In the genomic region with DNA sequence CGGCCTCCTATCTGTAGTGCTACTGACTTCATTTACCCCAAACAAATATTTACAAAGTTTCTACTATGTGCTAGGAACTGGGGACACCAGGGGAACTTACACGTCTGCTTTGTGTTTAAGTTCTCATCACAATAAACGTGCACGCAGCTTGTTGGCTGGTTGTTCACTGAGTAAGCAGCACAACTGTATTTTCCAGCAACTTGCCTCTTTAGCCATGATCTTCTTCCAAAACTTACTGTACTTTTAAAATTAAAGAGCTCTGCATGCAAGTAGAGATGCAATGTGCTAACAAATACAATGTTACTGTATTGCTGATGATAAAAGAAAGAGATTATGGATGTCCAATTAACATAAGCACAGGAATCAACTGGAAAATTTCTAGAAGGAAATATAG, we compare ENCODE assay signal across 10 cellular contexts.
DNase-seq lines count a peak whose midpoint lies in the region; ATAC-seq and TF ChIP-seq lines count a peak whose summit lies in the region.
"Had no signal": no experiment of that assay in that cellular context is flagged by ENCODE, and none has a peak within 500 bp of the region (broad histone marks: within the 10 kb centered on the region; RNA-seq: fewer than 3 reads in every experiment).

No MANE protein-coding gene starts in this region.

- H3K9ac ChIP-seq in HCT116 (ENCODE audit: low read length) = peak overlapping the region; percentile 17; the same call in 1 of the 2 replicates

- peak overlapping the region; percentile 74 for H3K4me2 ChIP-seq in HCT116 (ENCODE audit: low read length)

- no peaks in the 10 kb centered on the region for H3K9me2 ChIP-seq in HCT116 (ENCODE audit: insufficient read depth)

- H3K4me3 ChIP-seq in HCT116 (replicated peaks in 1 of 2; ENCODE audit: low read depth in 1 of 2, low read length in 2 of 2) = peak overlapping the region in 1 of 2 experiments; percentile 5; a peak in 1 of 4 replicates

- no peak overlapping the region for H2AFZ ChIP-seq in HCT116 (ENCODE audit: low read depth, low read length, poor library complexity, severe bottlenecking)

- H3K36me3 Mint-ChIP-seq in activated CD4-positive, alpha-beta memory T cell treated with anti-CD3 and anti-CD28 coated beads for 36 hours = peaks cover 5% of the 10 kb centered on the region
- no peaks in the 10 kb centered on the region for H3K36me3 Mint-ChIP-seq in glutamatergic neuron (ENCODE audit: unreplicated experiment)
- H3K36me3 Mint-ChIP-seq in stimulated activated memory B cell treated with anti-CD40 and anti-IgM and Interleukin-4, amounts not matched to agents 10 μg/mL and 1 μg/mL and 100 μg/mL, for 72 hours = peaks cover 50% of the 10 kb centered on the region

- peak overlapping the region; percentile 83 for H3K4me3 Mint-ChIP-seq in activated CD4-positive, alpha-beta memory T cell treated with anti-CD3 and anti-CD28 coated beads for 36 hours
- no peak overlapping the region for H3K4me3 Mint-ChIP-seq in glutamatergic neuron (ENCODE audit: unreplicated experiment)
- H3K4me3 Mint-ChIP-seq in stimulated activated memory B cell treated with anti-CD40 and anti-IgM and Interleukin-4, amounts not matched to agents 10 μg/mL and 1 μg/mL and 100 μg/mL, for 72 hours = peak overlapping the region; percentile 100

- no peaks in the 10 kb centered on the region for H3K36me3 ChIP-seq in HCT116 (ENCODE audit: control insufficient read depth in 1 of 2, insufficient read depth in 2 of 2, low read length in 2 of 2)

- H3K27me3 ChIP-seq in HCT116 (ENCODE audit: insufficient read depth, low read length) = no peaks in the 10 kb centered on the region

- no peak for ATAC-seq in HCT116
- no peak for ATAC-seq in stimulated activated memory B cell treated with anti-CD40 and anti-IgM and Interleukin-4, amounts not matched to agents 10 μg/mL and 1 μg/mL and 100 μg/mL, for 72 hours
- no peak for ATAC-seq in GM21367 (IDR thresholded peaks at IDR 0.05; ENCODE audit: unreplicated experiment)
- no peak for ATAC-seq in HG03521 (IDR thresholded peaks at IDR 0.05; ENCODE audit: unreplicated experiment)
- no peak for ATAC-seq in HG02885 (IDR thresholded peaks at IDR 0.05; ENCODE audit: poor library complexity, unreplicated experiment)

- no peaks in the 10 kb centered on the region for H3K9me3 ChIP-seq in HCT116 (ENCODE audit: control insufficient read depth in 1 of 2, insufficient read depth in 1 of 2, low read depth in 1 of 2, low read length in 2 of 2)

- peak overlapping the region; percentile 99 for H3K27ac Mint-ChIP-seq in activated CD4-positive, alpha-beta memory T cell treated with anti-CD3 and anti-CD28 coated beads for 36 hours
- peak overlapping the region; percentile 86 for H3K27ac Mint-ChIP-seq in glutamatergic neuron (ENCODE audit: unreplicated experiment)
- peak overlapping the region; percentile 97 for H3K27ac Mint-ChIP-seq in stimulated activated memory B cell treated with anti-CD40 and anti-IgM and Interleukin-4, amounts not matched to agents 10 μg/mL and 1 μg/mL and 100 μg/mL, for 72 hours

- CTCF ChIA-PET in HCT116 (lab: Charles Lee) = no interaction called here
- CTCF ChIA-PET in activated CD4-positive, alpha-beta memory T cell treated with anti-CD3 and anti-CD28 coated beads for 36 hours (lab: Charles Lee) = interaction anchor here (1.0 to 6.3 kb wide), 10 partner anchors 8 to 61 kb away, joined by 3 to 60 read pairs (median 9); a partner anchor contains a TSS

- no peak for DNase-seq in HCT116 (ENCODE audit: low read depth, low spot score)
- DNase-seq in activated CD4-positive, alpha-beta memory T cell treated with anti-CD3 and anti-CD28 coated beads for 36 hours = no peak
- DNase-seq in glutamatergic neuron = no peak
- DNase-seq in NCI-H446 (lab: John Stamatoyannopoulos, UW) = no peak
- DNase-seq: stimulated activated CD4-positive, alpha-beta T cell treated with anti-CD3 and anti-CD28 coated beads, Interleukin-2, amount 100 ng/mL, for 24 hours; T1000 had no signal

- H3K9me3 Mint-ChIP-seq in activated CD4-positive, alpha-beta memory T cell treated with anti-CD3 and anti-CD28 coated beads for 36 hours = no peaks in the 10 kb centered on the region
- H3K9me3 Mint-ChIP-seq in glutamatergic neuron (ENCODE audit: unreplicated experiment) = peaks cover 5% of the 10 kb centered on the region
- H3K9me3 Mint-ChIP-seq in stimulated activated memory B cell treated with anti-CD40 and anti-IgM and Interleukin-4, amounts not matched to agents 10 μg/mL and 1 μg/mL and 100 μg/mL, for 72 hours = no peaks in the 10 kb centered on the region

- peaks cover 95% of the 10 kb centered on the region for H3K4me1 Mint-ChIP-seq in activated CD4-positive, alpha-beta memory T cell treated with anti-CD3 and anti-CD28 coated beads for 36 hours (ENCODE audit: low read depth)
- peaks cover 70% of the 10 kb centered on the region for H3K4me1 Mint-ChIP-seq in glutamatergic neuron (ENCODE audit: low read depth, unreplicated experiment)
- H3K4me1 Mint-ChIP-seq in stimulated activated memory B cell treated with anti-CD40 and anti-IgM and Interleukin-4, amounts not matched to agents 10 μg/mL and 1 μg/mL and 100 μg/mL, for 72 hours = peaks cover 95% of the 10 kb centered on the region

- no TSS peak for BruUV-seq in HCT116 (replicated peaks; lab: Mats Ljungman, UMichigan)

- peaks cover 5% of the 10 kb centered on the region; the same call in 1 of the 2 replicates for H4K20me1 ChIP-seq in HCT116 (ENCODE audit: insufficient read depth)

- intact Hi-C loops in HCT116 (cut with micrococcal nuclease) = no loop called here
- intact Hi-C loops in activated CD4-positive, alpha-beta memory T cell treated with anti-CD3 and anti-CD28 coated beads for 36 hours (cut with micrococcal nuclease) = no loop called here

- peaks cover 28% of the 10 kb centered on the region; the same call in 1 of the 2 replicates for H3K79me2 ChIP-seq in HCT116 (ENCODE audit: insufficient read depth, low read length)

- POLR2A ChIA-PET in HCT116 (lab: Charles Lee) = no interaction called here
- POLR2A ChIA-PET in activated CD4-positive, alpha-beta memory T cell treated with anti-CD3 and anti-CD28 coated beads for 36 hours (lab: Charles Lee) = interaction anchor here (0.9 to 6.1 kb wide), 15 partner anchors 8 to 408 kb away, joined by 3 to 56 read pairs (median 13); no protein-coding TSS in a partner anchor

- TF ChIP-seq POLR2A in HCT116 (IDR thresholded peaks at IDR 0.05; ENCODE audit: borderline replicate concordance, extremely low read depth, insufficient read depth, insufficient read length) = no peak

- no peak for TF ChIP-seq RAD21 in HCT116 (IDR thresholded peaks at IDR 0.05; ENCODE audit: low read depth)

- TF ChIP-seq CTCF in HCT116 (IDR thresholded peaks at IDR 0.05 in 2 of 3, conservative IDR thresholded peaks at IDR 0.05 in 1 of 3; ENCODE audit: borderline replicate concordance in 1 of 3, insufficient read depth in 1 of 3, low read depth in 2 of 3, low read length in 2 of 3) (no peak), glutamatergic neuron (IDR thresholded peaks at IDR 0.05; ENCODE audit: partially characterized antibody, unreplicated experiment) (no peak)

- no peaks in the 10 kb centered on the region for H3K27me3 Mint-ChIP-seq in activated CD4-positive, alpha-beta memory T cell treated with anti-CD3 and anti-CD28 coated beads for 36 hours
- peaks cover 6% of the 10 kb centered on the region for H3K27me3 Mint-ChIP-seq in glutamatergic neuron (ENCODE audit: unreplicated experiment)
- no peaks in the 10 kb centered on the region for H3K27me3 Mint-ChIP-seq in stimulated activated memory B cell treated with anti-CD40 and anti-IgM and Interleukin-4, amounts not matched to agents 10 μg/mL and 1 μg/mL and 100 μg/mL, for 72 hours

- peak overlapping the region; percentile 37; the same call in 1 of the 2 replicates for H3K27ac ChIP-seq in HCT116 (ENCODE audit: low read depth, low read length)

- RAD21 ChIA-PET in HCT116 (lab: Charles Lee; ENCODE audit: low non-redundant PET in 1 of 2, low total read pairs in 2 of 2, uncharacterized antibody in 2 of 2, unreplicated experiment in 2 of 2) = no interaction called here

- peaks cover 40 to 54% of the 10 kb centered on the region in 2 experiments for H3K4me1 ChIP-seq in HCT116 (ENCODE audit: control insufficient read depth in 1 of 2, insufficient read depth in 2 of 2, low read length in 2 of 2)

TF ChIP-seq in HCT116, 20 proteins besides CTCF, POLR2A, EP300 and RAD21 (continues in another document):
- no peak for TF ChIP-seq EZH2 (IDR thresholded peaks at IDR 0.05)
- no peak for TF ChIP-seq SRF (IDR thresholded peaks at IDR 0.05; ENCODE audit: low read depth)
- TF ChIP-seq YY1 (IDR thresholded peaks at IDR 0.05; ENCODE audit: extremely low read depth, insufficient replicate concordance, low read depth, low read length) = no peak
- no peak for TF ChIP-seq SP1 (IDR thresholded peaks at IDR 0.05; ENCODE audit: low read depth)
- no peak for TF ChIP-seq FOSL1 (IDR thresholded peaks at IDR 0.05; ENCODE audit: low read depth)
- TF ChIP-seq JUND (IDR thresholded peaks at IDR 0.05) = no peak
- TF ChIP-seq, protein P1, sequence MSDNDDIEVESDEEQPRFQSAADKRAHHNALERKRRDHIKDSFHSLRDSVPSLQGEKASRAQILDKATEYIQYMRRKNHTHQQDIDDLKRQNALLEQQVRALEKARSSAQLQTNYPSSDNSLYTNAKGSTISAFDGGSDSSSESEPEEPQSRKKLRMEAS (IDR thresholded peaks at IDR 0.05) = no peak
- TF ChIP-seq ZNF274 (IDR thresholded peaks at IDR 0.05; ENCODE audit: low read depth, low read length) = no peak
- TF ChIP-seq, protein P2, sequence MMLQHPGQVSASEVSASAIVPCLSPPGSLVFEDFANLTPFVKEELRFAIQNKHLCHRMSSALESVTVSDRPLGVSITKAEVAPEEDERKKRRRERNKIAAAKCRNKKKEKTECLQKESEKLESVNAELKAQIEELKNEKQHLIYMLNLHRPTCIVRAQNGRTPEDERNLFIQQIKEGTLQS (IDR thresholded peaks at IDR 0.05) = no peak
- TF ChIP-seq ELF1 (IDR thresholded peaks at IDR 0.05; ENCODE audit: borderline replicate concordance, low read depth) = no peak
- no peak for TF ChIP-seq EGR1 (IDR thresholded peaks at IDR 0.05; ENCODE audit: low read depth)
- no peak for TF ChIP-seq CBX3 (IDR thresholded peaks at IDR 0.05; ENCODE audit: low read depth)
- no peak for TF ChIP-seq ZFX (IDR thresholded peaks at IDR 0.05)
